1 cellular context compared by ENCODE assay signal in the genomic region with DNA sequence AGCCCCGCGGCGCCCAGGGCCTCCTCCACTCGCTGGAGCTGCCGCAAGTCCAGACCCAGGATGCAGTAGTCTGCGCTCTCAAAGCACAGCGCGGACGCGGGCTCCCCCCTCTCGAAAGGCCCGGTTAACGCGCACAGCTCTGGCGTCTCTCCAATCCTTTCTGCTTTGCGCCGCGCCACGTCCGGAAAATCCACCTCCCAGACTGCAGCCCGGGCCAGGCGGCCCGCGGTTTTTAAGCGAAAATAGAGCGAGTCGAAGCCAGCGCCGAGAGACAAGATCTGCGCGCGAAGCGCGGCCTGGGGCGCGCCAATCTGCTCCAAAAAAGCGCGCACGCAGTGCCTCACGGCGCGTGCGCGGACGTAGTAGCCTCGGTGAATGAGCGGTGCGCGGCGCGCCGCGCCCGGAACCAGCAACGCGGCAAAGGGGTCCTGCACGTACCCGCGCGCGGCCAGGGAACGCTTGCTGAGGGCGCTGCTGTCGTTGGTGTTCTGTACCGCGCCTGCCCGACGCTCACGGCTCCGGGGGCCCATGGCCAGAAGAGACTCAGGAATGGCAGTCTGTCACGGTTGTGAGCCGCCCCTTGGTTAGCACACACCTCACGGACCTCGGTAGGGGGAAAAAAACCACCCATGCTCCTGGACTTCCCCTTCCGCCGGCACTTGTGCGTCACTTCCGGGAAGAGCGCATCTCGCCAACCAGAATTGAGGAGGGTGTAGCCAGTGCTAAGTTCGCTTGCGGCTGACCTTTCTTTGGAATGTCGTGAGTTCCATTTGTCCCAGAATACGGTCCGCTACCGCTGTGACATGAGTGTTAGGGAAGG.
TF ChIP-seq lines count a peak whose summit lies in the region.

Gene LCMT2, minus strand, starts transcription at position 614 of the 820 bp plus-strand sequence. Its CDS starts 84 bp downstream, at position 530.

TF ChIP-seq in HEK293, 187 proteins besides CTCF, POLR2A, EP300 and RAD21 (continued from another document and continues in another):
- peak; percentile 80 for TF ChIP-seq PRDM10 (tag by site-specific recombination; IDR thresholded peaks at IDR 0.05)
- no peak for TF ChIP-seq TCF7L2 (IDR thresholded peaks at IDR 0.05; ENCODE audit: borderline replicate concordance, low read depth, low read length)
- no peak for TF ChIP-seq ZNF223 (tag by site-specific recombination; IDR thresholded peaks at IDR 0.05)
- TF ChIP-seq ZNF660 (tag by site-specific recombination; IDR thresholded peaks at IDR 0.05) = peak; percentile 22; the same call in 1 of the 2 replicates
- TF ChIP-seq ZNF2 (tag by site-specific recombination; IDR thresholded peaks at IDR 0.05) = 0 out of 2 replicates have a peak, but pooled peaks have one; percentile 70
- no peak for TF ChIP-seq BCL6B (tag by site-specific recombination; IDR thresholded peaks at IDR 0.05)
- TF ChIP-seq SCRT2 (tag by site-specific recombination; IDR thresholded peaks at IDR 0.05) = no peak
- TF ChIP-seq, protein P1, sequence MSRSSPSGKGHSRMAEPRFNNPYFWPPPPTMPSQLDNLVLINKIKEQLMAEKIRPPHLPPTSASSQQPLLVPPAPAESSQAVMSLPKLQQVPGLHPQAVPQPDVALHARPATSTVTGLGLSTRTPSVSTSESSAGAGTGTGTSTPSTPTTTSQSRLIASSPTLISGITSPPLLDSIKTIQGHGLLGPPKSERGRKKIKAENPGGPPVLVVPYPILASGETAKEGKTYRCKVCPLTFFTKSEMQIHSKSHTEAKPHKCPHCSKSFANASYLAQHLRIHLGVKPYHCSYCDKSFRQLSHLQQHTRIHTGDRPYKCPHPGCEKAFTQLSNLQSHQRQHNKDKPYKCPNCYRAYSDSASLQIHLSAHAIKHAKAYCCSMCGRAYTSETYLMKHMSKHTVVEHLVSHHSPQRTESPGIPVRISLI (tag by site-specific recombination; IDR thresholded peaks at IDR 0.05) = peak; percentile 99
- no peak for TF ChIP-seq ZNF747 (tag by site-specific recombination; IDR thresholded peaks at IDR 0.05)
- no peak for TF ChIP-seq ZNF521 (tag by site-specific recombination; IDR thresholded peaks at IDR 0.05)
- no peak for TF ChIP-seq ZNF585B (tag by site-specific recombination; IDR thresholded peaks at IDR 0.05)
- peak; percentile 12 for TF ChIP-seq SETDB1 (IDR thresholded peaks at IDR 0.05; ENCODE audit: insufficient read length, low read length)
- no peak for TF ChIP-seq ZNF670 (tag by site-specific recombination; IDR thresholded peaks at IDR 0.05; ENCODE audit: low read depth)
- no peak for TF ChIP-seq ZNF558 (tag by site-specific recombination; IDR thresholded peaks at IDR 0.05)
- TF ChIP-seq, protein P2, sequence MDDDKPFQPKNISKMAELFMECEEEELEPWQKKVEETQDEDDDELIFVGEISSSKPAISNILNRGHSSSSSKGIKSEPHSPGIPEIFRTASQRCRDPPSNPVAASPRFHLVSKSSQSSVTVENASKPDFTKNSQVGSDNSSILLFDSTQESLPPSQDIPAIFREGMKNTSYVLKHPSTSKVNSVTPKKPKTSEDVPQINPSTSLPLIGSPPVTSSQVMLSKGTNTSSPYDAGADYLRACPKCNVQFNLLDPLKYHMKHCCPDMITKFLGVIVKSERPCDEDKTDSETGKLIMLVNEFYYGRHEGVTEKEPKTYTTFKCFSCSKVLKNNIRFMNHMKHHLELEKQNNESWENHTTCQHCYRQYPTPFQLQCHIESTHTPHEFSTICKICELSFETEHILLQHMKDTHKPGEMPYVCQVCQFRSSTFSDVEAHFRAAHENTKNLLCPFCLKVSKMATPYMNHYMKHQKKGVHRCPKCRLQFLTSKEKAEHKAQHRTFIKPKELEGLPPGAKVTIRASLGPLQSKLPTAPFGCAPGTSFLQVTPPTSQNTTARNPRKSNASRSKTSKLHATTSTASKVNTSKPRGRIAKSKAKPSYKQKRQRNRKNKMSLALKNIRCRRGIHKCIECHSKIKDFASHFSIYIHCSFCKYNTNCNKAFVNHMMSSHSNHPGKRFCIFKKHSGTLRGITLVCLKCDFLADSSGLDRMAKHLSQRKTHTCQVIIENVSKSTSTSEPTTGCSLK (tag by site-specific recombination; IDR thresholded peaks at IDR 0.05) = no peak
- TF ChIP-seq ZNF146 (tag by site-specific recombination; IDR thresholded peaks at IDR 0.05) = no peak
- no peak for TF ChIP-seq ZNF311 (tag by site-specific recombination; IDR thresholded peaks at IDR 0.05; ENCODE audit: borderline replicate concordance)
- TF ChIP-seq, protein P3, sequence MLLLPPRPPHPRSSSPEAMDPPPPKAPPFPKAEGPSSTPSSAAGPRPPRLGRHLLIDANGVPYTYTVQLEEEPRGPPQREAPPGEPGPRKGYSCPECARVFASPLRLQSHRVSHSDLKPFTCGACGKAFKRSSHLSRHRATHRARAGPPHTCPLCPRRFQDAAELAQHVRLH (tag by site-specific recombination; IDR thresholded peaks at IDR 0.05) = peak; percentile 75; the same call in 1 of the 2 replicates
- no peak for TF ChIP-seq ZNF132 (tag by site-specific recombination; IDR thresholded peaks at IDR 0.05; ENCODE audit: borderline replicate concordance)
- no peak for TF ChIP-seq ZNF239 (tag by site-specific recombination; IDR thresholded peaks at IDR 0.05)
- no peak for TF ChIP-seq ZNF394 (tag by site-specific recombination; IDR thresholded peaks at IDR 0.05; ENCODE audit: borderline replicate concordance)
- TF ChIP-seq ZBTB49 (tag by site-specific recombination; IDR thresholded peaks at IDR 0.05; ENCODE audit: low read depth) = no peak
- TF ChIP-seq GLIS1 (tag by site-specific recombination; IDR thresholded peaks at IDR 0.05) = no peak; the same call in 1 of the 2 replicates
- TF ChIP-seq ZNF140 (tag by site-specific recombination; IDR thresholded peaks at IDR 0.05) = no peak
- TF ChIP-seq, protein P4, sequence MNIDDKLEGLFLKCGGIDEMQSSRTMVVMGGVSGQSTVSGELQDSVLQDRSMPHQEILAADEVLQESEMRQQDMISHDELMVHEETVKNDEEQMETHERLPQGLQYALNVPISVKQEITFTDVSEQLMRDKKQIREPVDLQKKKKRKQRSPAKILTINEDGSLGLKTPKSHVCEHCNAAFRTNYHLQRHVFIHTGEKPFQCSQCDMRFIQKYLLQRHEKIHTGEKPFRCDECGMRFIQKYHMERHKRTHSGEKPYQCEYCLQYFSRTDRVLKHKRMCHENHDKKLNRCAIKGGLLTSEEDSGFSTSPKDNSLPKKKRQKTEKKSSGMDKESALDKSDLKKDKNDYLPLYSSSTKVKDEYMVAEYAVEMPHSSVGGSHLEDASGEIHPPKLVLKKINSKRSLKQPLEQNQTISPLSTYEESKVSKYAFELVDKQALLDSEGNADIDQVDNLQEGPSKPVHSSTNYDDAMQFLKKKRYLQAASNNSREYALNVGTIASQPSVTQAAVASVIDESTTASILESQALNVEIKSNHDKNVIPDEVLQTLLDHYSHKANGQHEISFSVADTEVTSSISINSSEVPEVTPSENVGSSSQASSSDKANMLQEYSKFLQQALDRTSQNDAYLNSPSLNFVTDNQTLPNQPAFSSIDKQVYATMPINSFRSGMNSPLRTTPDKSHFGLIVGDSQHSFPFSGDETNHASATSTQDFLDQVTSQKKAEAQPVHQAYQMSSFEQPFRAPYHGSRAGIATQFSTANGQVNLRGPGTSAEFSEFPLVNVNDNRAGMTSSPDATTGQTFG (tag by site-specific recombination; IDR thresholded peaks at IDR 0.05; ENCODE audit: borderline replicate concordance) = no peak
- TF ChIP-seq ZIC2 (tag by site-specific recombination; IDR thresholded peaks at IDR 0.05) = no peak
- no peak for TF ChIP-seq ZNF366 (tag by site-specific recombination; conservative IDR thresholded peaks at IDR 0.05)
- TF ChIP-seq ZNF704 (tag by site-specific recombination; IDR thresholded peaks at IDR 0.05) = no peak
- TF ChIP-seq ZSCAN23 (tag by site-specific recombination; IDR thresholded peaks at IDR 0.05) = no peak
- TF ChIP-seq WT1 (tag by site-specific recombination; IDR thresholded peaks at IDR 0.05) = no peak
- TF ChIP-seq KLF8 (tag by site-specific recombination; IDR thresholded peaks at IDR 0.05) = no peak; the same call in 1 of the 2 replicates
- TF ChIP-seq ZNF121 (tag by site-specific recombination; IDR thresholded peaks at IDR 0.05) = no peak
- TF ChIP-seq, protein P5, sequence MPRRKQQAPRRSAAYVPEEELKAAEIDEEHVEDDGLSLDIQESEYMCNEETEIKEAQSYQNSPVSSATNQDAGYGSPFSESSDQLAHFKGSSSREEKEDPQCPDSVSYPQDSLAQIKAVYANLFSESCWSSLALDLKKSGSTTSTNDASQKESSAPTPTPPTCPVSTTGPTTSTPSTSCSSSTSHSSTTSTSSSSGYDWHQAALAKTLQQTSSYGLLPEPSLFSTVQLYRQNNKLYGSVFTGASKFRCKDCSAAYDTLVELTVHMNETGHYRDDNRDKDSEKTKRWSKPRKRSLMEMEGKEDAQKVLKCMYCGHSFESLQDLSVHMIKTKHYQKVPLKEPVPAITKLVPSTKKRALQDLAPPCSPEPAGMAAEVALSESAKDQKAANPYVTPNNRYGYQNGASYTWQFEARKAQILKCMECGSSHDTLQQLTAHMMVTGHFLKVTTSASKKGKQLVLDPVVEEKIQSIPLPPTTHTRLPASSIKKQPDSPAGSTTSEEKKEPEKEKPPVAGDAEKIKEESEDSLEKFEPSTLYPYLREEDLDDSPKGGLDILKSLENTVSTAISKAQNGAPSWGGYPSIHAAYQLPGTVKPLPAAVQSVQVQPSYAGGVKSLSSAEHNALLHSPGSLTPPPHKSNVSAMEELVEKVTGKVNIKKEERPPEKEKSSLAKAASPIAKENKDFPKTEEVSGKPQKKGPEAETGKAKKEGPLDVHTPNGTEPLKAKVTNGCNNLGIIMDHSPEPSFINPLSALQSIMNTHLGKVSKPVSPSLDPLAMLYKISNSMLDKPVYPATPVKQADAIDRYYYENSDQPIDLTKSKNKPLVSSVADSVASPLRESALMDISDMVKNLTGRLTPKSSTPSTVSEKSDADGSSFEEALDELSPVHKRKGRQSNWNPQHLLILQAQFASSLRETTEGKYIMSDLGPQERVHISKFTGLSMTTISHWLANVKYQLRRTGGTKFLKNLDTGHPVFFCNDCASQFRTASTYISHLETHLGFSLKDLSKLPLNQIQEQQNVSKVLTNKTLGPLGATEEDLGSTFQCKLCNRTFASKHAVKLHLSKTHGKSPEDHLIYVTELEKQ (tag by site-specific recombination; IDR thresholded peaks at IDR 0.05; ENCODE audit: borderline replicate concordance) = no peak
- no peak for TF ChIP-seq ZNF776 (tag by site-specific recombination; IDR thresholded peaks at IDR 0.05; ENCODE audit: borderline replicate concordance)
- no peak for TF ChIP-seq ZNF624 (tag by site-specific recombination; IDR thresholded peaks at IDR 0.05)
- TF ChIP-seq ZNF48 (tag by site-specific recombination; IDR thresholded peaks at IDR 0.05) = no peak
- TF ChIP-seq ZNF701 (tag by site-specific recombination; IDR thresholded peaks at IDR 0.05) = no peak
- no peak for TF ChIP-seq ZNF202 (tag by site-specific recombination; IDR thresholded peaks at IDR 0.05; ENCODE audit: borderline replicate concordance)
